Comparison of ENCODE assay signal across 21 cellular contexts in the genomic region with DNA sequence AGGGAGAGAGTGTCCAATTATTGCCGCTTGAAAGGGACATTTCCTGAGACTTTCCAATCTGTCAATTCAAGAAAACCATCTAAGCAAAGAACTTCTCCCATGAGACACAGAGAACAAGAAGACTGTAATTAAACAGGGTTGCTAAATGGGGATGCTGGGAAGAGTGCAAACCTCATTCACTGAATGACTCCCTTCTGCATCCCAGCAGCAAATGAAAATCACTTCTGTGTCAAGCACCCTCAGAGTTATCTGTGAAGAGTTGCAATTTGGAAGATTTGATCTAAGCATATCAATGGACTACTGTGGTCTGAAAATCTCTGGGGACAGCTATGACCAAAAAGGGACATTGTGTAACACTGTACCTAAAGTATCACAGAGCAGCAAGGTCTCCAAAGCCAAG.
"Had no signal": no experiment of that assay in that cellular context is flagged by ENCODE, and none has a peak within 500 bp of the region (broad histone marks: within the 10 kb centered on the region; RNA-seq: fewer than 3 reads in every experiment).

No MANE protein-coding gene starts in this region.

- H3K4me3 Mint-ChIP-seq: activated CD4-positive, alpha-beta memory T cell treated with anti-CD3 and anti-CD28 coated beads for 36 hours; activated CD4-positive, alpha-beta T cell treated with anti-CD3 and anti-CD28 coated beads, Interleukin-2, amount 10 ng/mL, durations not matched to agents 7 days and 5 days; activated naive CD8-positive, alpha-beta T cell treated with anti-CD3 and anti-CD28 coated beads, Interleukin-2, amount 10 ng/mL, durations not matched to agents 7 days and 5 days had no signal

- H3K27me3 ChIP-seq: adrenal gland, MG63 had no signal

- DNase-seq: activated CD4-positive, alpha-beta memory T cell treated with anti-CD3 and anti-CD28 coated beads for 36 hours; activated CD4-positive, alpha-beta T cell treated with anti-CD3 and anti-CD28 coated beads, Interleukin-2, amount 10 ng/mL, durations not matched to agents 7 days and 5 days; activated CD4-positive, CD25-positive, alpha-beta regulatory T cell; activated naive CD4-positive, alpha-beta T cell treated with anti-CD3 and anti-CD28 coated beads, Interleukin-2, amount 50 U/mL, for 16 hours; activated naive CD8-positive, alpha-beta T cell treated with anti-CD3 and anti-CD28 coated beads, Interleukin-2, amount 10 ng/mL, durations not matched to agents 7 days and 5 days; adrenal gland; anterior cingulate cortex; cerebellar nuclear complex; MG63; MV-4-11; NCI-H1105; NCI-H1436; NCI-H187; NCI-H2081 treated with DMSO at 0.1 percent for 48 hours; NCI-H345; NCI-H510A; NCI-H526 treated with DMSO at 0.1 percent for 48 hours; SIG-M5; T-helper 2 cell; T1000 had no signal

- H3K27ac ChIP-seq: adrenal gland had no signal

- H3K9me3 ChIP-seq: adrenal gland, MG63 had no signal

- H3K27ac Mint-ChIP-seq: activated CD4-positive, alpha-beta memory T cell treated with anti-CD3 and anti-CD28 coated beads for 36 hours; activated CD4-positive, alpha-beta T cell treated with anti-CD3 and anti-CD28 coated beads, Interleukin-2, amount 10 ng/mL, durations not matched to agents 7 days and 5 days; activated naive CD8-positive, alpha-beta T cell treated with anti-CD3 and anti-CD28 coated beads, Interleukin-2, amount 10 ng/mL, durations not matched to agents 7 days and 5 days had no signal

- H3K9me3 Mint-ChIP-seq: activated CD4-positive, alpha-beta memory T cell treated with anti-CD3 and anti-CD28 coated beads for 36 hours; activated CD4-positive, alpha-beta T cell treated with anti-CD3 and anti-CD28 coated beads, Interleukin-2, amount 10 ng/mL, durations not matched to agents 7 days and 5 days; activated naive CD8-positive, alpha-beta T cell treated with anti-CD3 and anti-CD28 coated beads, Interleukin-2, amount 10 ng/mL, durations not matched to agents 7 days and 5 days had no signal

- FAIRE-seq: TTC549 had no signal

- H3K27me3 Mint-ChIP-seq: activated CD4-positive, alpha-beta memory T cell treated with anti-CD3 and anti-CD28 coated beads for 36 hours; activated CD4-positive, alpha-beta T cell treated with anti-CD3 and anti-CD28 coated beads, Interleukin-2, amount 10 ng/mL, durations not matched to agents 7 days and 5 days; activated naive CD8-positive, alpha-beta T cell treated with anti-CD3 and anti-CD28 coated beads, Interleukin-2, amount 10 ng/mL, durations not matched to agents 7 days and 5 days had no signal

- H3K4me3 ChIP-seq: adrenal gland, MG63 had no signal
